In the genomic region with DNA sequence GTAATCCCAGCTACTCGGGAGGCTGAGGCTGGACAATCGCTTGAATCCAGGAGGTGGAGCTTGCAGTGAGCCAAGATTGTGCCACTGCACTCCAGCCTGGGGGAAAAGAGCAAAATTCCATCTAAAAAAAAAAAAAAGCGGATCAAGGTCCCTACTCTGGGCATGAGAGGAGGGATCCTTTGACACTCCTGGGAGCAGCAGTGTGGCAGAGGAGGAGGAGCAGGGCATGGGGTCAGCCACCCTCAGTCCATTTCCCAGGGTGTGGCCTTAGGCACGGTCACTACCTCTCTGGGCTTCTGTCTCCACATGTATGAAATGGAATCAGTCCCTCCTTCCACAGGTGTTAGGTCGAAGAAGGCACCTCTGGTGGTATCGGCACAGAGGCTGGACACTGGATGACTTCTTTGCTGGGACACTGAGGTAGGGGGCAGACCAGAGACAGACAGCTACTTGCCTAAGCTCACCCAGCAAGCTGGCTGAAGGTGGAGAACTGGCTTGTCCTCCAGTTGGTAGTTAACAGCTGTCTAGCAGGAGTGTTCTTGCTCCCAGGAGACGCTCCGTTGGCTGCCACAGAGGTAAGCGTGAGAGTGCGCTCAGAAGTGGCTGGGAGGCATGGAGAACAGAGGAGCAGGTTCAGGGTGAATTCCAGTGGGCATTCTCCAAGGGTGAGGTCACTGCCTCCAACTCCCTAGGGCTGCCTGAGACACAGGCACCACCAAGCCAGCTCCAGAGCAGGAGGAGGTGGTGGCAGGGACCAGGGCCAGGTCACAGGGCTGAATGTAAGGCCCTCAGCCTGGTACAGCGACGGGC, we compare ENCODE assay signal across 2 cellular contexts.
TF ChIP-seq lines count a peak whose summit lies in the region.

No MANE protein-coding gene starts in this region.

TF ChIP-seq in A549, 52 proteins besides CTCF, POLR2A, EP300 and RAD21 (continued from another document):
- TF ChIP-seq SMC3 (IDR thresholded peaks at IDR 0.05) = 0 out of 3 replicates have a peak, but pooled peaks have one; percentile 10
- TF ChIP-seq RFX5 (IDR thresholded peaks at IDR 0.05) = no peak
- no peak for TF ChIP-seq JUNB (IDR thresholded peaks at IDR 0.05)
- TF ChIP-seq GATA3 (IDR thresholded peaks at IDR 0.05; ENCODE audit: borderline replicate concordance) = peak; percentile 43; the same call in 1 of the 2 replicates
- peak; percentile 55; the same call in 1 of the 2 replicates for TF ChIP-seq HOXB13 (CRISPR knock-in tag; IDR thresholded peaks at IDR 0.05; ENCODE audit: low read depth)
- TF ChIP-seq ZFP36 (IDR thresholded peaks at IDR 0.05; ENCODE audit: borderline replicate concordance, partially characterized antibody) = peak; percentile 83
- TF ChIP-seq CEBPB (IDR thresholded peaks at IDR 0.05) = no peak
- TF ChIP-seq, protein P1, sequence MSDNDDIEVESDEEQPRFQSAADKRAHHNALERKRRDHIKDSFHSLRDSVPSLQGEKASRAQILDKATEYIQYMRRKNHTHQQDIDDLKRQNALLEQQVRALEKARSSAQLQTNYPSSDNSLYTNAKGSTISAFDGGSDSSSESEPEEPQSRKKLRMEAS (IDR thresholded peaks at IDR 0.05) = peak; percentile 65
TF ChIP-seq in A549: peak in this region for 7.

TF ChIP-seq in Ishikawa, 13 proteins besides CTCF, POLR2A, EP300 and RAD21 (continued from another document):
- TF ChIP-seq, protein P2, sequence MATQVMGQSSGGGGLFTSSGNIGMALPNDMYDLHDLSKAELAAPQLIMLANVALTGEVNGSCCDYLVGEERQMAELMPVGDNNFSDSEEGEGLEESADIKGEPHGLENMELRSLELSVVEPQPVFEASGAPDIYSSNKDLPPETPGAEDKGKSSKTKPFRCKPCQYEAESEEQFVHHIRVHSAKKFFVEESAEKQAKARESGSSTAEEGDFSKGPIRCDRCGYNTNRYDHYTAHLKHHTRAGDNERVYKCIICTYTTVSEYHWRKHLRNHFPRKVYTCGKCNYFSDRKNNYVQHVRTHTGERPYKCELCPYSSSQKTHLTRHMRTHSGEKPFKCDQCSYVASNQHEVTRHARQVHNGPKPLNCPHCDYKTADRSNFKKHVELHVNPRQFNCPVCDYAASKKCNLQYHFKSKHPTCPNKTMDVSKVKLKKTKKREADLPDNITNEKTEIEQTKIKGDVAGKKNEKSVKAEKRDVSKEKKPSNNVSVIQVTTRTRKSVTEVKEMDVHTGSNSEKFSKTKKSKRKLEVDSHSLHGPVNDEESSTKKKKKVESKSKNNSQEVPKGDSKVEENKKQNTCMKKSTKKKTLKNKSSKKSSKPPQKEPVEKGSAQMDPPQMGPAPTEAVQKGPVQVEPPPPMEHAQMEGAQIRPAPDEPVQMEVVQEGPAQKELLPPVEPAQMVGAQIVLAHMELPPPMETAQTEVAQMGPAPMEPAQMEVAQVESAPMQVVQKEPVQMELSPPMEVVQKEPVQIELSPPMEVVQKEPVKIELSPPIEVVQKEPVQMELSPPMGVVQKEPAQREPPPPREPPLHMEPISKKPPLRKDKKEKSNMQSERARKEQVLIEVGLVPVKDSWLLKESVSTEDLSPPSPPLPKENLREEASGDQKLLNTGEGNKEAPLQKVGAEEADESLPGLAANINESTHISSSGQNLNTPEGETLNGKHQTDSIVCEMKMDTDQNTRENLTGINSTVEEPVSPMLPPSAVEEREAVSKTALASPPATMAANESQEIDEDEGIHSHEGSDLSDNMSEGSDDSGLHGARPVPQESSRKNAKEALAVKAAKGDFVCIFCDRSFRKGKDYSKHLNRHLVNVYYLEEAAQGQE (IDR thresholded peaks at IDR 0.05; ENCODE audit: low read depth) = no peak
- TF ChIP-seq NFIC (IDR thresholded peaks at IDR 0.05) (peak; percentile 84), ZBTB7A (IDR thresholded peaks at IDR 0.05; ENCODE audit: low read depth) (no peak), TEAD4 (IDR thresholded peaks at IDR 0.05) (peak; percentile 99)
